ENCODE assay signal across 10 cellular contexts in the genomic region with DNA sequence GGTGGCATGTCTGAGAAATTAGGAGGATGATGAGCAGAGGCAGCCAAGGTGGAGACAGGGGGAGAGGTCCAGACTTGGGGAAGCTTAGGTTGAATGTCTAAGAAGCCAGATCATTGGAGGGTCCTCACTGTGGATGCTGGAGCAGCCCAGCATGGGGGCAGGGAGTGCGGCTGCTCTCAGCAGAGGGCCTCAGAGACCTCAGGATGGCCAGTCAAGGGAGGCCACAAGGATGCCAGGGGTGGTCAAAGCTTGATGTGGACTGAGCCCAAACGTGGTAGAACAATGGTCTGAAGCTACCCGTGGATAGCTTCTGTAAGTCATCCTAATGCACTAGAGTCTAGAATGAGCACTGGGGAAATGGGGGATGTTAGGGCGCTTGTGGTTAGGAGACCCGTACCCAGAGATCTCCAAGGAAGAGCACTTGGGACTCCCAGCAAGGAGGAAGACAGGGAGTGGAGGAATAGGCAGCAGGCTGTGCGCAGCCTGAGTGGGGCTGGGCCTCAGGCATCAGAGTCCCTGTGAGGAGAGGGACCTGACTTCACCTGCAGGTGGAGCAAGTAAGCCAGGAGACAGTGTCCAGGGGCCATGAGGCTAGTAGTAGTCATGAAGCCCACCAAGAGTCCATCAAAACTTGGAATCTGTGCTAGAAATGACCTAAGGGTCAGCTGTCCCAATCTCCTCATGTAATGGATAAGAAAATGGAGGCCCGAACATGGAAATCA. TPM values are rescaled to one million over a fixed set of nuclear protein-coding genes. Genes with fewer than 3 reads are reported as not detected.
DNase-seq lines count a peak whose midpoint lies in the region; ATAC-seq, FAIRE-seq and TF ChIP-seq lines count a peak whose summit lies in the region.
"Had no signal": no experiment of that assay in that cellular context is flagged by ENCODE, and none has a peak within 500 bp of the region (broad histone marks: within the 10 kb centered on the region; RNA-seq: fewer than 3 reads in every experiment).

No MANE protein-coding gene starts in this region.

- in situ Hi-C loops in GM12878 (cut with MboI): loop anchor here (5.0 kb wide), 1 partner anchor 144 kb away; no protein-coding TSS in a partner anchor

- 23% methylated on average over 7 of the region's 7 CpGs for WGBS in GM12878 (ENCODE audit: insufficient coverage, insufficient replicate concordance, low lambda C conversion rate, missing lambda C conversion rate)

- no peak overlapping the region for H3K4me3 Mint-ChIP-seq in nephron

- DNase-seq in DMS 273 (lab: John Stamatoyannopoulos, UW; ENCODE audit: unreplicated experiment): peak; percentile 60
- no peak for DNase-seq in DMS 273 treated with DMSO at 0.1 percent for 48 hours (lab: John Stamatoyannopoulos, UW)
- no peak for DNase-seq in GM12878 (ENCODE audit: low read depth, low spot score)

- H3K36me3 Mint-ChIP-seq in nephron (ENCODE audit: low read depth): no peaks in the 10 kb centered on the region

- RAD21 ChIA-PET in GM12878 (lab: Charles Lee; ENCODE audit: unreplicated experiment): interaction anchor here (0.6 to 8.4 kb wide), 11 partner anchors 9 to 379 kb away, joined by 3 to 94 read pairs (median 4); partner anchors contain the start of gene PGLYRP3

- no peak overlapping the region for H3K4me2 ChIP-seq in GM12878 (ENCODE audit: control insufficient read depth, insufficient read depth)

- no peaks in the 10 kb centered on the region for H3K9me3 Mint-ChIP-seq in nephron

- ATAC-seq in GM12878 (peak; percentile 59), GM21515 (IDR thresholded peaks at IDR 0.05; ENCODE audit: unreplicated experiment) (no peak), GM18907 (IDR thresholded peaks at IDR 0.05; ENCODE audit: unreplicated experiment) (no peak), HG03025 (IDR thresholded peaks at IDR 0.05; ENCODE audit: low FRiP score, unreplicated experiment) (no peak)

- TF ChIP-seq RAD21 in Ishikawa (IDR thresholded peaks at IDR 0.05; ENCODE audit: low read depth) (peak; percentile 45), GM12878 (IDR thresholded peaks at IDR 0.05; ENCODE audit: insufficient read depth, low read depth, low read length) (peak; percentile 37; the same call in 1 of the 2 replicates)

- no peak overlapping the region for H3K9ac ChIP-seq in GM12878 (ENCODE audit: control insufficient read depth, insufficient read depth, low read length)

- SMC1A ChIA-PET in GM12878 (lab: Charles Lee; ENCODE audit: uncharacterized antibody, unreplicated experiment): interaction anchor here (0.6 to 6.2 kb wide), 16 partner anchors 8 to 219 kb away, joined by 3 to 106 read pairs (median 4); partner anchors contain the start of genes PGLYRP3 and S100A2

- no TSS peak for BruUV-seq in GM12878 (replicated peaks; lab: Mats Ljungman, UMichigan)

- TF ChIP-seq CTCF in GM12878 (IDR thresholded peaks at IDR 0.05 in 2 of 3, conservative IDR thresholded peaks at IDR 0.05 in 1 of 3; ENCODE audit: control insufficient read depth in 2 of 3, extremely low read depth in 1 of 3, insufficient read depth in 1 of 3, low read depth in 3 of 3, low read length in 3 of 3) (peak; percentile 27 to 62 (median 52); a peak in 4 of 6 replicates), nephron (IDR thresholded peaks at IDR 0.05; ENCODE audit: unreplicated experiment in 3 of 3) (peak; percentile 27 to 56 (median 43))

- H4K20me1 ChIP-seq in GM12878 (ENCODE audit: control insufficient read depth, insufficient read depth): no peaks in the 10 kb centered on the region

- H3K4me1 ChIP-seq in GM12878 (ENCODE audit: control insufficient read depth, insufficient read depth, low read length): peaks cover 12% of the 10 kb centered on the region

- H3K36me3 ChIP-seq in GM12878 (ENCODE audit: control insufficient read depth in 2 of 2, insufficient read depth in 2 of 2, low read length in 1 of 2): no peaks in the 10 kb centered on the region

- no peak for FAIRE-seq in GM12878 (lab: Jason Lieb, UNC)

- H3K27me3 Mint-ChIP-seq in nephron (ENCODE audit: low read depth): peaks cover 29% of the 10 kb centered on the region

- no peak for TF ChIP-seq EP300 in Ishikawa (IDR thresholded peaks at IDR 0.05; ENCODE audit: borderline replicate concordance)
- no peak for TF ChIP-seq EP300 in GM12878 (IDR thresholded peaks at IDR 0.05; ENCODE audit: borderline replicate concordance in 1 of 2, control insufficient read depth in 1 of 2, low read depth in 2 of 2, low read length in 2 of 2)

- H3K9me3 ChIP-seq in GM12878 (replicated peaks; ENCODE audit: control insufficient read depth, insufficient read depth, low read length): no peaks in the 10 kb centered on the region

- no peak overlapping the region for H3K27ac ChIP-seq in GM12878 (ENCODE audit: control insufficient read depth, insufficient read depth)

- no peak overlapping the region for H3K27ac Mint-ChIP-seq in nephron

- H2AFZ ChIP-seq in GM12878 (ENCODE audit: control insufficient read depth, low read depth, low read length): no peak overlapping the region

- H3K79me2 ChIP-seq in GM12878 (ENCODE audit: control insufficient read depth, insufficient read depth, low read length): no peaks in the 10 kb centered on the region

- POLR2A ChIA-PET in GM12878 (lab: Charles Lee): no interaction called here

- CTCF ChIA-PET in GM12878 (lab: Yijun Ruan, JAX): interaction anchor here (0.5 to 8.6 kb wide), 37 partner anchors 9 to 952 kb away, joined by 3 to 326 read pairs (median 4); partner anchors contain the start of genes LORICRIN and PGLYRP3

- no peak for TF ChIP-seq POLR2A in GM12878 (IDR thresholded peaks at IDR 0.05; ENCODE audit: low read depth, low read length)

- no peak overlapping the region for H3K4me3 ChIP-seq in GM12878

- no peaks in the 10 kb centered on the region for H3K27me3 ChIP-seq in GM12878 (replicated peaks in 1 of 2; ENCODE audit: control insufficient read depth in 2 of 2, insufficient read depth in 2 of 2, low read length in 1 of 2)

- no peaks in the 10 kb centered on the region for H3K4me1 Mint-ChIP-seq in nephron

- intact Hi-C loops in GM12878 (cut with micrococcal nuclease; ENCODE audit: unreplicated experiment): loop anchor here (2.0 kb wide), 1 partner anchor 215 kb away; no protein-coding TSS in a partner anchor

RNA-seq across cellular contexts. Expression of gene S100A9, which starts 4.3 kb away (rescaled TPM):
- total RNA-seq in GM12878 (2013; cell fraction: nucleolus; rRNA removed): not detected in 2 replicates
- total RNA-seq in GM12878 (2014; rRNA removed): 0.68 and 1.3 TPM in 2 replicates
- total RNA-seq in GM12878 (2014; rRNA removed; fragmentation: Illumina TruSeq; extraction: Trizol): 0.37 TPM in 1 of 2 replicates, not detected in the other
- total RNA-seq in GM12878 (2021): 0.37 and 0.41 TPM in 2 replicates
- polyA plus RNA-seq in GM12878 (2011; ENCODE audit: low read depth): not detected
- 1.4 and 1.7 TPM in 2 replicates for polyA plus RNA-seq in GM12878 (2011; rRNA removed)
- 0.77 and 1.6 TPM in 2 replicates for polyA plus RNA-seq in GM12878 (2011; cell fraction: cytosol; rRNA removed)
- polyA plus RNA-seq in GM12878 (2011; cell fraction: nucleus; rRNA removed): 0.42 and 0.87 TPM in 2 replicates
- not detected in 2 replicates for polyA plus RNA-seq in GM12878 (2012)
- polyA plus RNA-seq in GM12878 (2014; fragmentation: Illumina TruSeq; extraction: Trizol): 0.22 TPM in 1 of 2 replicates, not detected in the other
- under 1 TPM in 1 of 2 experiments, not detected in 1; 0.49 TPM for polyA plus RNA-seq in GM12878 (2014; fragmentation: Nextera tagmentation; extraction: Ambion mirVana)
- polyA plus RNA-seq in GM12878 (2014; rRNA removed): 1.4 and 1.5 TPM in 2 replicates
- polyA plus RNA-seq in GM12878 (2016; fragmentation: Nextera tagmentation; extraction: Ambion mirVana): under 1 TPM in 1 of 2 experiments, not detected in 1; 0.31 TPM
- polyA minus RNA-seq in GM12878 (2011; rRNA and poly(A)+ RNA removed): not detected in 2 replicates
- not detected in 2 replicates for polyA minus RNA-seq in GM12878 (2011; cell fraction: cytosol; rRNA and poly(A)+ RNA removed)
- polyA minus RNA-seq in GM12878 (2011; cell fraction: nucleus; rRNA and poly(A)+ RNA removed): not detected in 2 replicates
- total RNA-seq: T-helper 2 cell treated with Interferon-gamma antibody and Interleukin-4, amounts not matched to agents 100 ng/mL and 5 ng/mL, for 36 hours had no signal

RNA-seq across cellular contexts. Expression of gene PGLYRP4, which starts 4.7 kb away (rescaled TPM):
- 13.4 and 14.3 TPM in 2 replicates for total RNA-seq in GM12878 (2013; cell fraction: nucleolus; rRNA removed)
- total RNA-seq in GM12878 (2014; rRNA removed): 0.38 and 0.45 TPM in 2 replicates
- 0.22 and 0.32 TPM in 2 replicates for total RNA-seq in GM12878 (2014; rRNA removed; fragmentation: Illumina TruSeq; extraction: Trizol)
- total RNA-seq in GM12878 (2021): 0.44 and 0.74 TPM in 2 replicates
- 0.54 TPM for polyA plus RNA-seq in GM12878 (2011; ENCODE audit: low read depth)
- 1.6 and 3.0 TPM in 2 replicates for polyA plus RNA-seq in GM12878 (2011; rRNA removed)
- 4.2 and 4.6 TPM in 2 replicates for polyA plus RNA-seq in GM12878 (2011; cell fraction: cytosol; rRNA removed)
- polyA plus RNA-seq in GM12878 (2011; cell fraction: nucleus; rRNA removed): 7.1 and 15.8 TPM in 2 replicates
- 0.43 and 1.2 TPM in 2 replicates for polyA plus RNA-seq in GM12878 (2012)
- 0.48 and 0.65 TPM in 2 replicates for polyA plus RNA-seq in GM12878 (2014; fragmentation: Illumina TruSeq; extraction: Trizol)
- polyA plus RNA-seq in GM12878 (2014; fragmentation: Nextera tagmentation; extraction: Ambion mirVana): under 1 TPM; 0.37 to 0.50 TPM
- 0.44 and 0.55 TPM in 2 replicates for polyA plus RNA-seq in GM12878 (2014; rRNA removed)
- under 1 TPM; 0.28 to 0.43 TPM for polyA plus RNA-seq in GM12878 (2016; fragmentation: Nextera tagmentation; extraction: Ambion mirVana)
- 6.4 and 7.3 TPM in 2 replicates for polyA minus RNA-seq in GM12878 (2011; rRNA and poly(A)+ RNA removed)
- polyA minus RNA-seq in GM12878 (2011; cell fraction: cytosol; rRNA and poly(A)+ RNA removed): 0.53 TPM in 1 of 2 replicates, not detected in the other
- polyA minus RNA-seq in GM12878 (2011; cell fraction: nucleus; rRNA and poly(A)+ RNA removed): 6.3 and 6.9 TPM in 2 replicates
- total RNA-seq: subcutaneous adipose tissue; T-helper 2 cell treated with Interferon-gamma antibody and Interleukin-4, amounts not matched to agents 100 ng/mL and 5 ng/mL, for 36 hours had no signal

RNA-seq across cellular contexts. Expression of gene S100A12, which starts 22.0 kb away (rescaled TPM):
- total RNA-seq in GM12878 (2013; cell fraction: nucleolus; rRNA removed): not detected in 2 replicates
- not detected in 2 replicates for total RNA-seq in GM12878 (2014; rRNA removed)
- total RNA-seq in GM12878 (2014; rRNA removed; fragmentation: Illumina TruSeq; extraction: Trizol): not detected in 2 replicates
- not detected in 2 replicates for total RNA-seq in GM12878 (2021)
- polyA plus RNA-seq in GM12878 (2011; ENCODE audit: low read depth): not detected
- not detected in 2 replicates for polyA plus RNA-seq in GM12878 (2011; rRNA removed)
- not detected in 2 replicates for polyA plus RNA-seq in GM12878 (2011; cell fraction: cytosol; rRNA removed)
- not detected in 2 replicates for polyA plus RNA-seq in GM12878 (2011; cell fraction: nucleus; rRNA removed)
- not detected in 2 replicates for polyA plus RNA-seq in GM12878 (2012)
- polyA plus RNA-seq in GM12878 (2014; fragmentation: Illumina TruSeq; extraction: Trizol): not detected in 2 replicates
- not detected for polyA plus RNA-seq in GM12878 (2014; fragmentation: Nextera tagmentation; extraction: Ambion mirVana)
- polyA plus RNA-seq in GM12878 (2014; rRNA removed): not detected in 2 replicates
- polyA plus RNA-seq in GM12878 (2016; fragmentation: Nextera tagmentation; extraction: Ambion mirVana): not detected
- polyA minus RNA-seq in GM12878 (2011; rRNA and poly(A)+ RNA removed): not detected in 2 replicates
- not detected in 2 replicates for polyA minus RNA-seq in GM12878 (2011; cell fraction: cytosol; rRNA and poly(A)+ RNA removed)
- polyA minus RNA-seq in GM12878 (2011; cell fraction: nucleus; rRNA and poly(A)+ RNA removed): not detected in 2 replicates
- total RNA-seq: T-helper 2 cell treated with Interferon-gamma antibody and Interleukin-4, amounts not matched to agents 100 ng/mL and 5 ng/mL, for 36 hours had no signal

RNA-seq across cellular contexts. Expression of gene S100A8, which starts 37.5 kb away (rescaled TPM):
- not detected in 2 replicates for total RNA-seq in GM12878 (2013; cell fraction: nucleolus; rRNA removed)
- total RNA-seq in GM12878 (2014; rRNA removed) (not detected in 2 replicates), GM12878 (2014; rRNA removed; fragmentation: Illumina TruSeq; extraction: Trizol) (not detected in 2 replicates), GM12878 (2021) (not detected in 2 replicates)
- polyA plus RNA-seq in GM12878 (2011; ENCODE audit: low read depth): not detected
- polyA plus RNA-seq in GM12878 (2011; rRNA removed) (not detected in 2 replicates), GM12878 (2014; fragmentation: Illumina TruSeq; extraction: Trizol) (not detected in 2 replicates), GM12878 (2014; fragmentation: Nextera tagmentation; extraction: Ambion mirVana) (not detected), GM12878 (2014; rRNA removed) (not detected in 2 replicates), GM12878 (2016; fragmentation: Nextera tagmentation; extraction: Ambion mirVana) (under 1 TPM in 1 of 2 experiments, not detected in 1; 0.28 TPM)
- not detected in 2 replicates for polyA plus RNA-seq in GM12878 (2011; cell fraction: cytosol; rRNA removed)
- polyA plus RNA-seq in GM12878 (2011; cell fraction: nucleus; rRNA removed): not detected in 2 replicates
- not detected in 2 replicates for polyA plus RNA-seq in GM12878 (2012)
- not detected in 2 replicates for polyA minus RNA-seq in GM12878 (2011; rRNA and poly(A)+ RNA removed)
- polyA minus RNA-seq in GM12878 (2011; cell fraction: cytosol; rRNA and poly(A)+ RNA removed): not detected in 2 replicates
- polyA minus RNA-seq in GM12878 (2011; cell fraction: nucleus; rRNA and poly(A)+ RNA removed): not detected in 2 replicates
- total RNA-seq: T-helper 2 cell treated with Interferon-gamma antibody and Interleukin-4, amounts not matched to agents 100 ng/mL and 5 ng/mL, for 36 hours had no signal

RNA-seq across cellular contexts. Expression of gene PGLYRP3, which starts 40.6 kb away (rescaled TPM):
- total RNA-seq in GM12878 (2013; cell fraction: nucleolus; rRNA removed): 3.9 and 5.7 TPM in 2 replicates
- not detected in 2 replicates for total RNA-seq in GM12878 (2014; rRNA removed)
- not detected in 2 replicates for total RNA-seq in GM12878 (2014; rRNA removed; fragmentation: Illumina TruSeq; extraction: Trizol)
- total RNA-seq in GM12878 (2021): 0.29 TPM in 1 of 2 replicates, not detected in the other
- not detected for polyA plus RNA-seq in GM12878 (2011; ENCODE audit: low read depth)
- polyA plus RNA-seq in GM12878 (2011; rRNA removed): 0.19 and 0.49 TPM in 2 replicates
- 0.42 and 0.53 TPM in 2 replicates for polyA plus RNA-seq in GM12878 (2011; cell fraction: cytosol; rRNA removed)
- polyA plus RNA-seq in GM12878 (2011; cell fraction: nucleus; rRNA removed): 1.6 TPM in 2 replicates
- polyA plus RNA-seq in GM12878 (2012): 0.27 and 0.28 TPM in 2 replicates
- polyA plus RNA-seq in GM12878 (2014; fragmentation: Illumina TruSeq; extraction: Trizol): 0.18 TPM in 1 of 2 replicates, not detected in the other
- not detected for polyA plus RNA-seq in GM12878 (2014; fragmentation: Nextera tagmentation; extraction: Ambion mirVana)
- 0.22 TPM in 1 of 2 replicates, not detected in the other for polyA plus RNA-seq in GM12878 (2014; rRNA removed)
- under 1 TPM in 1 of 2 experiments, not detected in 1; 0.10 TPM for polyA plus RNA-seq in GM12878 (2016; fragmentation: Nextera tagmentation; extraction: Ambion mirVana)
- polyA minus RNA-seq in GM12878 (2011; rRNA and poly(A)+ RNA removed): 1.2 and 1.3 TPM in 2 replicates
- polyA minus RNA-seq in GM12878 (2011; cell fraction: cytosol; rRNA and poly(A)+ RNA removed): not detected in 2 replicates
- 1.5 and 1.7 TPM in 2 replicates for polyA minus RNA-seq in GM12878 (2011; cell fraction: nucleus; rRNA and poly(A)+ RNA removed)
- total RNA-seq: subcutaneous adipose tissue; T-helper 2 cell treated with Interferon-gamma antibody and Interleukin-4, amounts not matched to agents 100 ng/mL and 5 ng/mL, for 36 hours had no signal
